ENCODE assay signal across 21 cellular contexts in genomic region chr21:45080232-45080631, GRCh38. TPM values are rescaled to one million over a fixed set of nuclear protein-coding genes. Genes with fewer than 3 reads are reported as not detected.
DNase-seq lines count a peak whose midpoint lies in the region; ATAC-seq, FAIRE-seq and TF ChIP-seq lines count a peak whose summit lies in the region.
"Had no signal": no experiment of that assay in that cellular context is flagged by ENCODE, and none has a peak within 500 bp of the region (broad histone marks: within the 10 kb centered on the region; RNA-seq: fewer than 3 reads in every experiment).

No MANE protein-coding gene starts in this region.

- ATAC-seq in HG02884 (IDR thresholded peaks at IDR 0.05; ENCODE audit: unreplicated experiment) (no peak), HG02840 (IDR thresholded peaks at IDR 0.05; ENCODE audit: low FRiP score, unreplicated experiment) (no peak)
- ATAC-seq: activated CD4-positive, CD25-positive, alpha-beta regulatory T cell treated with anti-CD3 and anti-CD28 coated beads, Interleukin-2, amount 50 U/mL, for 24 hours; stimulated activated naive B cell treated with anti-CD40 and anti-IgM and Interleukin-4, amounts not matched to agents 10 μg/mL and 1 μg/mL and 100 μg/mL, for 72 hours had no signal

- TF ChIP-seq POLR2A in sigmoid colon (IDR thresholded peaks at IDR 0.05), result no peak

- TF ChIP-seq CTCF in HEK293 (tag by site-specific recombination; IDR thresholded peaks at IDR 0.05) (no peak), ascending aorta (IDR thresholded peaks at IDR 0.05) (no peak), sigmoid colon (IDR thresholded peaks at IDR 0.05) (no peak)

- no peak for FAIRE-seq in RCC 7860 (lab: Jason Lieb, UNC)
- FAIRE-seq: endometrium, GM12892 had no signal

- peaks cover 0 to 6% of the 10 kb centered on the region in 2 experiments; a peak in 1 of 3 replicates for H3K36me3 ChIP-seq in HEK293 (ENCODE audit: control insufficient read depth in 2 of 2, insufficient read depth in 1 of 2, low read length in 2 of 2)
- peaks cover 9 to 15% of the 10 kb centered on the region in 2 donors for H3K36me3 ChIP-seq in ascending aorta
- H3K36me3 ChIP-seq in sigmoid colon, result no peaks in the 10 kb centered on the region
- H3K36me3 ChIP-seq: HAP-1, neutrophil had no signal

- H3K36me3 Mint-ChIP-seq in T-helper 1 cell treated with Interleukin-12 subunit alpha and Interleukin-12 subunit beta and Interleukin-4 antibody, amounts not matched to agents 30 μg/mL and 1 μg/mL, for 36 hours (ENCODE audit: low read depth), result peaks cover 15% of the 10 kb centered on the region

- no peak for TF ChIP-seq EP300 in sigmoid colon (IDR thresholded peaks at IDR 0.05)

- H3K27ac ChIP-seq in HEK293 (ENCODE audit: extremely low read depth, low read depth, low read length), result no peak overlapping the region
- H3K27ac ChIP-seq in ascending aorta, result peak overlapping the region; percentile 31 to 62
- peak overlapping the region; percentile 58 to 82 (median 74) for H3K27ac ChIP-seq in sigmoid colon
- H3K27ac ChIP-seq: neutrophil had no signal

- 82 to 84% methylated on average over 5 of the region's 5 CpGs for WGBS in sigmoid colon, 2 donors

- no peaks in the 10 kb centered on the region for H3K27me3 ChIP-seq in ascending aorta
- H3K27me3 ChIP-seq in sigmoid colon, result no peaks in the 10 kb centered on the region

- peak overlapping the region; percentile 96 for H3K27ac Mint-ChIP-seq in T-helper 1 cell treated with Interleukin-12 subunit alpha and Interleukin-12 subunit beta and Interleukin-4 antibody, amounts not matched to agents 30 μg/mL and 1 μg/mL, for 36 hours

- no peaks in the 10 kb centered on the region for H3K9me3 ChIP-seq in HEK293 (ENCODE audit: control insufficient read depth, insufficient read depth, low read depth, low read length)
- H3K9me3 ChIP-seq in ascending aorta, result no peaks in the 10 kb centered on the region
- no peaks in the 10 kb centered on the region for H3K9me3 ChIP-seq in sigmoid colon
- H3K9me3 ChIP-seq: HAP-1, neutrophil had no signal

- no peaks in the 10 kb centered on the region for H3K9me3 Mint-ChIP-seq in T-helper 1 cell treated with Interleukin-12 subunit alpha and Interleukin-12 subunit beta and Interleukin-4 antibody, amounts not matched to agents 30 μg/mL and 1 μg/mL, for 36 hours
- H3K9me3 Mint-ChIP-seq: IgD-negative memory B cell; stimulated activated naive B cell treated with anti-CD40 and anti-IgM and Interleukin-4, amounts not matched to agents 10 μg/mL and 1 μg/mL and 100 μg/mL, for 72 hours had no signal

- peak overlapping the region; percentile 76 for H3K4me3 Mint-ChIP-seq in T-helper 1 cell treated with Interleukin-12 subunit alpha and Interleukin-12 subunit beta and Interleukin-4 antibody, amounts not matched to agents 30 μg/mL and 1 μg/mL, for 36 hours
- H3K4me3 Mint-ChIP-seq: CD14-positive monocyte; stimulated activated naive B cell treated with anti-CD40 and anti-IgM and Interleukin-4, amounts not matched to agents 10 μg/mL and 1 μg/mL and 100 μg/mL, for 72 hours had no signal

- H3K4me1 ChIP-seq in HEK293 (ENCODE audit: control insufficient read depth, insufficient read depth, low read length), result no peaks in the 10 kb centered on the region
- peaks cover 6 to 43% of the 10 kb centered on the region in 2 donors for H3K4me1 ChIP-seq in ascending aorta
- H3K4me1 ChIP-seq in sigmoid colon, result peaks cover 0 to 91% (median 73%) of the 10 kb centered on the region in 4 donors

- H3K27me3 Mint-ChIP-seq in T-helper 1 cell treated with Interleukin-12 subunit alpha and Interleukin-12 subunit beta and Interleukin-4 antibody, amounts not matched to agents 30 μg/mL and 1 μg/mL, for 36 hours (ENCODE audit: low read depth), result no peaks in the 10 kb centered on the region
- H3K27me3 Mint-ChIP-seq: stimulated activated naive B cell treated with anti-CD40 and anti-IgM and Interleukin-4, amounts not matched to agents 10 μg/mL and 1 μg/mL and 100 μg/mL, for 72 hours had no signal

- H3K4me3 ChIP-seq in HEK293 (ENCODE audit: low read depth, low read length) (no peak overlapping the region), ascending aorta (no peak overlapping the region), sigmoid colon (no peak overlapping the region)
- H3K4me3 ChIP-seq: HAP-1 had no signal

- DNase-seq in T-helper 1 cell (no peak), ascending aorta (ENCODE audit: low spot score in 2 of 2) (no peak), sigmoid colon (peak; percentile 48), RCC 7860 (ENCODE audit: low spot score) (no peak)
- DNase-seq: 8988T; activated gamma-delta T cell; foreskin melanocyte; NCI-H748 treated with DMSO at 0.1 percent for 48 hours; stimulated activated naive B cell treated with anti-CD40 and anti-IgM and Interleukin-4, amounts not matched to agents 10 μg/mL and 1 μg/mL and 100 μg/mL, for 72 hours; SW 1271 had no signal

- H3K4me1 Mint-ChIP-seq in T-helper 1 cell treated with Interleukin-12 subunit alpha and Interleukin-12 subunit beta and Interleukin-4 antibody, amounts not matched to agents 30 μg/mL and 1 μg/mL, for 36 hours (ENCODE audit: low read depth), result peaks cover 84% of the 10 kb centered on the region

- CTCF ChIA-PET in HEK293 (lab: Yijun Ruan, JAX), result interaction anchor here (0.9 to 6.8 kb wide), 4 partner anchors 12 to 57 kb away, joined by 3 to 61 read pairs (median 12); no protein-coding TSS in a partner anchor

- intact Hi-C loops in ascending aorta (cut with DNase I), result no loop called here
- intact Hi-C loops in sigmoid colon (cut with DNase I), result loop anchor here (2.0 kb wide), 1 partner anchor 43 kb away; no protein-coding TSS in a partner anchor

- POLR2A ChIA-PET in HEK293 (lab: Yijun Ruan, JAX), result no interaction called here

TF ChIP-seq in HEK293, 187 proteins besides CTCF, POLR2A, EP300 and RAD21:
- peak; percentile 44; the same call in 1 of the 2 replicates for TF ChIP-seq ZBTB6 (tag by site-specific recombination; IDR thresholded peaks at IDR 0.05)
- no peak for TF ChIP-seq SETDB1 (IDR thresholded peaks at IDR 0.05; ENCODE audit: insufficient read length, low read length)
- no peak for TF ChIP-seq ZEB2 (tag by site-specific recombination; IDR thresholded peaks at IDR 0.05)

RNA-seq across cellular contexts. Expression of gene ADARB1, which starts 5.9 kb away (rescaled TPM):
- total RNA-seq in ascending aorta (82.9 TPM), sigmoid colon (100 to 1,000 TPM in 1 of 4 donors, 10 to 100 TPM in 3; 41.3 to 102 (median 71.0) TPM)
- 1 to 10 TPM in 2 of 3 donors, under 1 TPM in 1; 0.92 to 7.5 (median 2.4) TPM for polyA plus RNA-seq in sigmoid colon
